In the genomic region with DNA sequence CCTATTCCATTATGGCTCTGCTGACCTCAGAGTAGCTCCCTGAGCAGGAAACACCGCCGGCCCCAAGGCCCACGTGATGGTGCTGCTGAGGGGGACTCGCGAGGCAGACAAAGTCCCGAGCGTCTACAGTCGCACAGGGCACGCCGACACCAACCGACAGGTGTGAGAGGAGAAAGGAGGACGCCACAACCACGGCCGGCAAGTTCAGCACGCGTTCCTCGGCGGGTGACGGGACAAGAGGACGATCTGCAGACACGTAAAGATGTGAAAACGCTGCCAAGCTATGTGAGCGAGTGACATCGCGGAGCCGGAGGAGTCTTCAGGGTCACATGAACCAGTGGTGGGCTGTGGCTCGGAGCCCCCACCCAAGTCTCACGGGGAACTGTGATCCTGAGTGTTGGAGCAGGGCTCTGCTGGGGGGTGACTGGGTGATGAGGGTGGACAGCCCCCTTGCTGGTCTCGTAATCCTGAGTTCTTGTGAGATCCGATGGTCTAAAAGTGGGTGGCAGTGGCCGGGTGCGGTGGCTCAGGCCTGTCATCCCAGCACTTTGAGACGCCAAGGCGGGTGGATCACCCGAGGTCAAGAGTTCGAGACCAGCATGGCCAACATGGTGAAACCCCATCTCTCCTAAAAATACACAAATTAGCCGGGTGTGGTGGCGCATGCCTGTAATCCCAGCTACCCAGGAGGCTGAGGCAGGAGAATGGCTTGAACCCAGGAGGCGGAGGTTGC, we compare ENCODE assay signal across 13 cellular contexts. TPM values are rescaled to one million over a fixed set of nuclear protein-coding genes. Genes with fewer than 3 reads are reported as not detected.
DNase-seq lines count a peak whose midpoint lies in the region; ATAC-seq and TF ChIP-seq lines count a peak whose summit lies in the region.
"Had no signal": no experiment of that assay in that cellular context is flagged by ENCODE, and none has a peak within 500 bp of the region (broad histone marks: within the 10 kb centered on the region; RNA-seq: fewer than 3 reads in every experiment).

No MANE protein-coding gene starts in this region.

- H2BK20ac ChIP-seq in H9 (ENCODE audit: low read depth, low read length, poor library complexity, severe bottlenecking), result no peak overlapping the region

- no peaks in the 10 kb centered on the region; the same call in 1 of the 2 replicates for H3K27me3 Mint-ChIP-seq in H9 (ENCODE audit: low read depth)
- H3K27me3 Mint-ChIP-seq in central memory CD8-positive, alpha-beta T cell, result no peaks in the 10 kb centered on the region
- no peaks in the 10 kb centered on the region for H3K27me3 Mint-ChIP-seq in progenitor cell of endocrine pancreas
- no peaks in the 10 kb centered on the region for H3K27me3 Mint-ChIP-seq in activated CD4-positive, alpha-beta T cell treated with anti-CD3 and anti-CD28 coated beads for 36 hours

- H4K20me1 ChIP-seq in H9 (ENCODE audit: control insufficient read depth, insufficient read depth, insufficient read length), result no peaks in the 10 kb centered on the region

- no peak overlapping the region for H2AK5ac ChIP-seq in H9 (ENCODE audit: insufficient read length, low read length)

- H4K5ac ChIP-seq in H9 (ENCODE audit: insufficient read length, low read depth, low read length), result no peak overlapping the region

- TF ChIP-seq CTCF in H9 (conservative IDR thresholded peaks at IDR 0.05) (no peak), progenitor cell of endocrine pancreas (IDR thresholded peaks at IDR 0.05; ENCODE audit: unreplicated experiment) (no peak)

- H2AFZ ChIP-seq in H9 (ENCODE audit: low read length), result no peak overlapping the region

- H3T11ph ChIP-seq in H9 (ENCODE audit: low read length), result no peak overlapping the region

- H3K18ac ChIP-seq in H9 (ENCODE audit: insufficient read length, low read depth, low read length), result no peak overlapping the region

- CTCF ChIA-PET in activated CD4-positive, alpha-beta T cell treated with anti-CD3 and anti-CD28 coated beads for 36 hours (lab: Charles Lee), result no interaction called here

- H3K36me3 Mint-ChIP-seq in H9 (ENCODE audit: insufficient read depth in 1 of 3, low read depth in 3 of 3) (peaks cover 13 to 61% (median 56%) of the 10 kb centered on the region in 3 experiments; a peak in 6 of 7 replicates), progenitor cell of endocrine pancreas (ENCODE audit: insufficient read depth) (peaks cover 38% of the 10 kb centered on the region)
- peaks cover 11% of the 10 kb centered on the region for H3K36me3 Mint-ChIP-seq in central memory CD8-positive, alpha-beta T cell (ENCODE audit: insufficient read depth)
- H3K36me3 Mint-ChIP-seq in activated CD4-positive, alpha-beta T cell treated with anti-CD3 and anti-CD28 coated beads for 36 hours (ENCODE audit: low read depth), result peaks cover 29% of the 10 kb centered on the region

- no peaks in the 10 kb centered on the region for H3K9me3 Mint-ChIP-seq in H9
- H3K9me3 Mint-ChIP-seq in central memory CD8-positive, alpha-beta T cell, result no peaks in the 10 kb centered on the region
- peaks cover 3% of the 10 kb centered on the region for H3K9me3 Mint-ChIP-seq in progenitor cell of endocrine pancreas (ENCODE audit: low read depth)
- H3K9me3 Mint-ChIP-seq in activated CD4-positive, alpha-beta T cell treated with anti-CD3 and anti-CD28 coated beads for 36 hours (ENCODE audit: low read depth), result peaks cover 3% of the 10 kb centered on the region

- H3K4me3 Mint-ChIP-seq in H9, result no peak overlapping the region
- H3K4me3 Mint-ChIP-seq in central memory CD8-positive, alpha-beta T cell, result no peak overlapping the region
- no peak overlapping the region for H3K4me3 Mint-ChIP-seq in progenitor cell of endocrine pancreas (ENCODE audit: low read depth)
- H3K4me3 Mint-ChIP-seq in activated CD4-positive, alpha-beta T cell treated with anti-CD3 and anti-CD28 coated beads for 36 hours, result no peak overlapping the region
- H3K4me3 Mint-ChIP-seq: CD8-positive, alpha-beta T cell had no signal

- H2BK120ac ChIP-seq in H9 (ENCODE audit: low read depth, low read length, poor library complexity, severe bottlenecking), result no peak overlapping the region

- H3K4me1 Mint-ChIP-seq in H9 (0 out of 4 replicates have a peak, but pooled peaks cover 0 to 3% of the 10 kb centered on the region in 2 experiments), progenitor cell of endocrine pancreas (ENCODE audit: low read depth) (peaks cover 4% of the 10 kb centered on the region)
- H3K4me1 Mint-ChIP-seq in central memory CD8-positive, alpha-beta T cell, result peaks cover 21% of the 10 kb centered on the region
- H3K4me1 Mint-ChIP-seq in activated CD4-positive, alpha-beta T cell treated with anti-CD3 and anti-CD28 coated beads for 36 hours, result peaks cover 14% of the 10 kb centered on the region

- no peaks in the 10 kb centered on the region; the same call in 1 of the 2 replicates for H3K79me2 ChIP-seq in H9 (ENCODE audit: insufficient read depth, low read length)

- no peaks in the 10 kb centered on the region for H3K27me3 ChIP-seq in H9 (ENCODE audit: insufficient read depth, low read length)
- no peaks in the 10 kb centered on the region for H3K27me3 ChIP-seq in right cardiac atrium (ENCODE audit: control insufficient read depth, insufficient read depth)

- H3K4ac ChIP-seq in H9 (ENCODE audit: low read depth, low read length), result no peak overlapping the region

- H3K23ac ChIP-seq in H9 (ENCODE audit: insufficient read length, low read depth, low read length), result no peak overlapping the region

- H4K8ac ChIP-seq in H9 (replicated peaks; ENCODE audit: insufficient read length, low read depth, low read length), result no peak overlapping the region

- no peak overlapping the region for H3K56ac ChIP-seq in H9 (ENCODE audit: insufficient read length, low read depth, low read length)

- no CpG with 5 or more reads among the region's 39 CpGs for WGBS in H9 (ENCODE audit: extremely low coverage, insufficient read length, low lambda C conversion rate)
- WGBS in right cardiac atrium, result 87% methylated on average over 39 of the region's 39 CpGs

- no peak overlapping the region for H2BK5ac ChIP-seq in H9 (ENCODE audit: insufficient read length, low read length)

- H2BK15ac ChIP-seq in H9 (ENCODE audit: low read depth, low read length), result no peak overlapping the region

- intact Hi-C loops in right cardiac atrium (cut with DNase I), result no loop called here
- intact Hi-C loops in activated CD4-positive, alpha-beta T cell treated with anti-CD3 and anti-CD28 coated beads for 36 hours (cut with DNase I, micrococcal nuclease), result no loop called here

- no peaks in the 10 kb centered on the region for H3K23me2 ChIP-seq in H9 (ENCODE audit: insufficient read length, low read depth, low read length, poor library complexity, severe bottlenecking)

- H3K27ac ChIP-seq in H9 (ENCODE audit: insufficient read length, low read depth, low read length) (no peak overlapping the region), right cardiac atrium (ENCODE audit: low read length) (no peak overlapping the region)

- H4K91ac ChIP-seq in H9 (ENCODE audit: insufficient read length, low read depth, low read length), result no peak overlapping the region

- no peak for ATAC-seq in central memory CD8-positive, alpha-beta T cell (replicated peaks; ENCODE audit: extremely low read depth, poor library complexity, severe bottlenecking)
- ATAC-seq in right cardiac atrium (no peak), HG02938 (IDR thresholded peaks at IDR 0.05; ENCODE audit: unreplicated experiment) (no peak)
- no peak for ATAC-seq in activated CD4-positive, alpha-beta T cell treated with anti-CD3 and anti-CD28 coated beads for 36 hours
- ATAC-seq: CD8-positive, alpha-beta T cell had no signal

- no peaks in the 10 kb centered on the region for H3K4me1 ChIP-seq in H9 (ENCODE audit: insufficient read depth, low read length)
- no peaks in the 10 kb centered on the region for H3K4me1 ChIP-seq in right cardiac atrium (ENCODE audit: control insufficient read depth, insufficient read depth, low read length)

- peak overlapping the region in 2 of 3 experiments; percentile 85 to 88; a peak in 4 of 7 replicates for H3K27ac Mint-ChIP-seq in H9
- peak overlapping the region; percentile 38 for H3K27ac Mint-ChIP-seq in central memory CD8-positive, alpha-beta T cell (ENCODE audit: low read depth)
- peak overlapping the region; percentile 85 for H3K27ac Mint-ChIP-seq in progenitor cell of endocrine pancreas
- no peak overlapping the region for H3K27ac Mint-ChIP-seq in activated CD4-positive, alpha-beta T cell treated with anti-CD3 and anti-CD28 coated beads for 36 hours
- H3K27ac Mint-ChIP-seq: CD8-positive, alpha-beta T cell had no signal

- no peaks in the 10 kb centered on the region for H3K9me3 ChIP-seq in H9 (ENCODE audit: control insufficient read depth, low read depth, low read length)
- no peaks in the 10 kb centered on the region for H3K9me3 ChIP-seq in right cardiac atrium (ENCODE audit: control insufficient read depth, low read length)

- no peak overlapping the region for H3K4me2 ChIP-seq in H9 (ENCODE audit: insufficient read depth, insufficient read length, low read length)

- no peak overlapping the region for H2BK12ac ChIP-seq in H9 (ENCODE audit: insufficient read length, low read depth, low read length)

- H3K4me3 ChIP-seq in right cardiac atrium (ENCODE audit: low read length), result no peak overlapping the region

- no peak overlapping the region for H3K14ac ChIP-seq in H9 (ENCODE audit: insufficient read depth, low read length)

- no peak overlapping the region for H3K9ac ChIP-seq in H9 (ENCODE audit: extremely low read depth, insufficient read length, low read length)

- H3K79me1 ChIP-seq in H9 (ENCODE audit: insufficient read depth, low read depth, low read length, poor library complexity, severe bottlenecking), result peaks cover 3% of the 10 kb centered on the region

- POLR2A ChIA-PET in activated CD4-positive, alpha-beta T cell treated with anti-CD3 and anti-CD28 coated beads for 36 hours (lab: Charles Lee), result no interaction called here

- DNase-seq in H9 (no peak), right cardiac atrium (peak; percentile 8 to 47 (median 41)), progenitor cell of endocrine pancreas (ENCODE audit: low spot score, unreplicated experiment) (no peak), hypothalamus (lab: John Stamatoyannopoulos, UW) (no peak)
- DNase-seq in central memory CD8-positive, alpha-beta T cell (ENCODE audit: low spot score in 2 of 2), result no peak
- no peak for DNase-seq in activated CD4-positive, alpha-beta T cell treated with anti-CD3 and anti-CD28 coated beads for 36 hours
- DNase-seq: ACHN; CD8-positive, alpha-beta T cell; HCEC 1CT; NCI-H187; NCI-H69; SIG-M5 had no signal

RNA-seq across cellular contexts. Expression of gene PPP2R3B, which starts 34.0 kb away (rescaled TPM):
- total RNA-seq in H9 (2021), result 63.3 and 72.1 TPM in 2 replicates
- total RNA-seq in right cardiac atrium, result 100 to 1,000 TPM; 101 to 163 (median 147) TPM
- polyA plus RNA-seq in right cardiac atrium, result 114 TPM
- total RNA-seq in progenitor cell of endocrine pancreas, result 70.0 and 72.6 TPM in 2 replicates
- 10 to 100 TPM; 23.3 to 26.8 TPM for total RNA-seq in activated CD4-positive, alpha-beta T cell treated with anti-CD3 and anti-CD28 coated beads for 36 hours

RNA-seq across cellular contexts. Expression of gene GTPBP6, which starts 34.2 kb away (rescaled TPM):
- total RNA-seq in H9 (2021), result 64.0 and 64.5 TPM in 2 replicates
- 10 to 100 TPM; 48.4 to 57.6 (median 54.8) TPM for total RNA-seq in right cardiac atrium
- polyA plus RNA-seq in right cardiac atrium, result 59.0 TPM
- total RNA-seq in progenitor cell of endocrine pancreas, result 71.1 and 72.7 TPM in 2 replicates
- 10 to 100 TPM; 54.5 to 60.2 TPM for total RNA-seq in activated CD4-positive, alpha-beta T cell treated with anti-CD3 and anti-CD28 coated beads for 36 hours

Comparison
In these comparisons a context has a peak if more than half of its experiments do, and no peak if none do; other contexts are left out.
1. DNase-seq: peak in right cardiac atrium (3 of 3); none in H9 (single experiment), central memory CD8-positive, alpha-beta T cell (0 of 2), progenitor cell of endocrine pancreas (single experiment), activated CD4-positive, alpha-beta T cell treated with anti-CD3 and anti-CD28 coated beads for 36 hours (single experiment) and hypothalamus (0 of 51).